Comparison of ENCODE assay signal across 18 cellular contexts in the genomic region with DNA sequence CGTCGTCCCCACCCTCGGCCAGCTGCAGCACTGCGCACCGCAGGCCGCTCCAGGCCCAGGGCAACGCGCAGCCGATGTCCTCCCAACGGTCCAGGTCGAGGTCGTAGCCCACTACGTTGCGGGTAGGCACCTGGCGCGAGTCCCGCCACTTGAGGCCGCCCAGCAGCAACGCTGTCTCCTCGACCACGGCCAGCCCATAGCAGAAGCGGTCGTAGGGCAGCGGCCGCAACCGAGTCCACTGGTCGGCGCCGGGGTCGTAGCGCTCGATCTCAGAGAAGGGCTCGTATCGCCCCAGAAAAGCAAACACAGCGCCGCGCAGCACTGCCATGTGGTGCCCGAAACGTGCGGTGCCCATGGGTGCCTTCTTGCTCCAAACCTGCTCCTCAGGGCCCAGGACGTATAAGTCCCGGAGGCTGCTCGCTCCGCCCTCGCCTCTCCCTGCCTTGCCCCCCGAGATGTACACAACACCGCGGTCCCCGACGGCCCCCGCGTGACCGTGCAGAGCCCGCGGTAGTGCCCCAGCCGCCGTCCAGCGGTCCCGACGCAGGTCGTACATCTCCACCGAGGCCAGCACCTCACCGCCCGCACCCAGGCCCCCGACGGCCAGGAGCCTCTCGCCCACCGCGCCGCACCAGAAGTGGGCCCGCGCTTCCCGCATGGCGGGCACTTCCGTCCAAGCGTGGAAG. TPM values are rescaled to one million over a fixed set of nuclear protein-coding genes. Genes with fewer than 3 reads are reported as not detected.
A peak's percentile ranks its signal among the peaks of the same experiment; 100 is the strongest.
DNase-seq lines count a peak whose midpoint lies in the region; ATAC-seq lines count a peak whose summit lies in the region.
"Had no signal": no experiment of that assay in that cellular context is flagged by ENCODE, and none has a peak within 500 bp of the region (broad histone marks: within the 10 kb centered on the region; RNA-seq: fewer than 3 reads in every experiment).

No MANE protein-coding gene starts in this region.

- H3K4me1 ChIP-seq in skeletal muscle tissue (ENCODE audit: control insufficient read depth in 3 of 3, insufficient read depth in 3 of 3, low read length in 3 of 3): peaks cover 0 to 6% (median 0%) of the 10 kb centered on the region in 3 donors
- H3K4me1 ChIP-seq: BLaER1, Peyer's patch had no signal

- H3K4me1 Mint-ChIP-seq in activated T-cell treated with anti-CD3 and anti-CD28 coated beads, Interleukin-2, amount 50 U/mL, for 4 hours (ENCODE audit: low read depth): peaks cover 6% of the 10 kb centered on the region

- peak overlapping the region; percentile 49 for H3K27ac ChIP-seq in skeletal muscle tissue (ENCODE audit: low read depth, low read length)
- H3K27ac ChIP-seq: BLaER1, KMS-11, Peyer's patch, upper lobe of left lung had no signal

- peaks cover 0 to 7% (median 0%) of the 10 kb centered on the region in 3 donors for H3K36me3 ChIP-seq in skeletal muscle tissue (ENCODE audit: control insufficient read depth in 3 of 3, insufficient read depth in 3 of 3, low read length in 3 of 3)
- H3K36me3 ChIP-seq: Peyer's patch, upper lobe of left lung had no signal

- H3K9me3 Mint-ChIP-seq in activated T-cell treated with anti-CD3 and anti-CD28 coated beads, Interleukin-2, amount 50 U/mL, for 4 hours: no peaks in the 10 kb centered on the region
- H3K9me3 Mint-ChIP-seq: activated T-cell treated with anti-CD3 and anti-CD28 coated beads, Interleukin-2, amount 50 U/mL, for 24 hours had no signal

- H3K36me3 Mint-ChIP-seq in activated T-cell treated with anti-CD3 and anti-CD28 coated beads, Interleukin-2, amount 50 U/mL, for 4 hours (ENCODE audit: insufficient read depth): no peaks in the 10 kb centered on the region

- no peaks in the 10 kb centered on the region for H3K27me3 ChIP-seq in skeletal muscle tissue (ENCODE audit: control insufficient read depth in 3 of 3, insufficient read depth in 3 of 3, low read length in 3 of 3)
- H3K27me3 ChIP-seq: BLaER1, Peyer's patch had no signal

- H3K27me3 Mint-ChIP-seq in activated T-cell treated with anti-CD3 and anti-CD28 coated beads, Interleukin-2, amount 50 U/mL, for 4 hours (ENCODE audit: low read depth): no peaks in the 10 kb centered on the region

- peak; percentile 33 for ATAC-seq in HG02943 (IDR thresholded peaks at IDR 0.05; ENCODE audit: low read depth, unreplicated experiment)
- ATAC-seq in HG03378 (IDR thresholded peaks at IDR 0.05; ENCODE audit: unreplicated experiment): no peak
- no peak for ATAC-seq in activated T-cell treated with anti-CD3 and anti-CD28 coated beads, Interleukin-2, amount 50 U/mL, for 4 hours

- DNase-seq in iPS-NIHi7 (ENCODE audit: extremely low spot score): peak; percentile 21
- DNase-seq in activated T-cell treated with anti-CD3 and anti-CD28 coated beads, Interleukin-2, amount 50 U/mL, for 4 hours: no peak
- DNase-seq in central memory CD4-positive, alpha-beta T cell: no peak
- DNase-seq: activated T-cell treated with anti-CD3 and anti-CD28 coated beads, Interleukin-2, amount 50 U/mL, for 24 hours; amniotic stem cell; dermis blood vessel endothelial cell; DMS79; mesendoderm; NCI-H510A treated with DMSO at 0.1 percent for 48 hours; Peyer's patch; T-helper 1 cell had no signal

- H3K9me3 ChIP-seq in skeletal muscle tissue (ENCODE audit: control insufficient read depth in 3 of 3, low read length in 3 of 3): no peaks in the 10 kb centered on the region
- H3K9me3 ChIP-seq: Peyer's patch, upper lobe of left lung had no signal

- no peak overlapping the region for H3K4me3 Mint-ChIP-seq in activated T-cell treated with anti-CD3 and anti-CD28 coated beads, Interleukin-2, amount 50 U/mL, for 4 hours
- H3K4me3 Mint-ChIP-seq: activated T-cell treated with anti-CD3 and anti-CD28 coated beads, Interleukin-2, amount 50 U/mL, for 24 hours had no signal

- peak overlapping the region; percentile 8; the same call in 1 of the 2 replicates for H3K4me3 ChIP-seq in GM08714 (ENCODE audit: low read length)
- H3K4me3 ChIP-seq in skeletal muscle tissue (ENCODE audit: low read length in 3 of 3): peak overlapping the region in 2 of 3 donors; percentile 60 to 76
- H3K4me3 ChIP-seq: BLaER1, upper lobe of left lung had no signal

- peak overlapping the region in 1 of 3 donors; percentile 71 for H3K9ac ChIP-seq in skeletal muscle tissue (ENCODE audit: low read depth in 1 of 3, low read length in 3 of 3)
- H3K9ac ChIP-seq: BLaER1, KMS-11 had no signal

RNA-seq across cellular contexts. Expression of gene KLHL34, which starts 2.1 kb away (rescaled TPM):
- total RNA-seq in skeletal muscle tissue: under 0.01 TPM
- under 1 TPM; 0.49 to 0.61 (median 0.53) TPM for total RNA-seq in activated T-cell treated with anti-CD3 and anti-CD28 coated beads, Interleukin-2, amount 50 U/mL, for 4 hours
- total RNA-seq: dermis blood vessel endothelial cell, upper lobe of left lung had no signal
